ENCODE assay signal across 1 cellular context in the genomic region with DNA sequence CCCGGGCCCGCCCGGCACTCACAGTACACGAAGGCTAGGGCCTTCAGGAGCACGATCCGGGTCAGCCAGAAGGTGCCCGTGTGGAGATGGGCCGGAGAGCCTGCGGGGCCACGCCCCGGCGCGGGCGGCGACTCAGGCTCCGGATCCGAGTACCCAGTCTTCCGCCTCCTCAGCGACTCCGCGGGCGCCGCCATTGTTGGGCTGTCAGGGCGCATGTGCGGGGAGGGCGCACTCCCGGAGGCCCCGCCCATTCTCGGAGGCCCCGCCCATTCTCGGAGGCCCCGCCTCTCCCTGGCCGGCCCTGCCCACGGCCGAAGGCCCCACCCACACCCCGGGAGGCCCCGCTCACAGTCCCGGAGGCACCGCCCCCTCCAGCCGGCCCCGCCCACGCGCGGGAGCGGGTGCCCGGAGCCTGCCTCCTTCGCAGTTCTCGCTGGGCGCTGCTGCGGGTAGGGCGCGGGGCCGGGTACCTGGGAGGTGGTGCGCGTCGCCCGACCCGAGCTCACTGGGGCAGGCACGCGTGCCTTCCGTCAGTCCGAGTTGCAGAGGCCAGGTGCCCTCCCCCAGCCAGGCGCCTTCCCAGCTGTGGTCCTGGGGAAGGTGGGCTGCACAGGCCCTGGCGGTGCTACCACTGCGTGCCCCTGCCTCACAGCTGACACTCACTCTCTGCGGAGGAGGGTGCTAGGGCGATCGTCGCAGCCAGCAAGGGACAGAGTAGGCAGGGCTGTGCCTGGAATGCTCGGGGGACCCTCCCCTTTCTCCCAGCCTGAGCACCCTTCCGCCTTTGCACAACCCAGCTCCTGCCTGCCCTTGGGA.
TF ChIP-seq lines count a peak whose summit lies in the region.

A gene (minus strand): TSS at position 219 of the 816 bp plus-strand sequence. CDS start 4 bp downstream, at position 215.

TF ChIP-seq in K562, 482 proteins besides CTCF, POLR2A, EP300 and RAD21 (continued from another document):
- TF ChIP-seq, protein P1, sequence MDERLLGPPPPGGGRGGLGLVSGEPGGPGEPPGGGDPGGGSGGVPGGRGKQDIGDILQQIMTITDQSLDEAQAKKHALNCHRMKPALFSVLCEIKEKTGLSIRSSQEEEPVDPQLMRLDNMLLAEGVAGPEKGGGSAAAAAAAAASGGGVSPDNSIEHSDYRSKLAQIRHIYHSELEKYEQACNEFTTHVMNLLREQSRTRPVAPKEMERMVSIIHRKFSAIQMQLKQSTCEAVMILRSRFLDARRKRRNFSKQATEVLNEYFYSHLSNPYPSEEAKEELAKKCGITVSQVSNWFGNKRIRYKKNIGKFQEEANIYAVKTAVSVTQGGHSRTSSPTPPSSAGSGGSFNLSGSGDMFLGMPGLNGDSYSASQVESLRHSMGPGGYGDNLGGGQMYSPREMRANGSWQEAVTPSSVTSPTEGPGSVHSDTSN (CRISPR knock-in tag; IDR thresholded peaks at IDR 0.05; ENCODE audit: low read depth): no peak
- TF ChIP-seq, protein P1 (tag; conservative IDR thresholded peaks at IDR 0.05; ENCODE audit: low read depth): no peak
- TF ChIP-seq KDM5B (IDR thresholded peaks at IDR 0.05; ENCODE audit: insufficient replicate concordance, low read depth, low read length): peak; percentile 82
- TF ChIP-seq, protein P2, sequence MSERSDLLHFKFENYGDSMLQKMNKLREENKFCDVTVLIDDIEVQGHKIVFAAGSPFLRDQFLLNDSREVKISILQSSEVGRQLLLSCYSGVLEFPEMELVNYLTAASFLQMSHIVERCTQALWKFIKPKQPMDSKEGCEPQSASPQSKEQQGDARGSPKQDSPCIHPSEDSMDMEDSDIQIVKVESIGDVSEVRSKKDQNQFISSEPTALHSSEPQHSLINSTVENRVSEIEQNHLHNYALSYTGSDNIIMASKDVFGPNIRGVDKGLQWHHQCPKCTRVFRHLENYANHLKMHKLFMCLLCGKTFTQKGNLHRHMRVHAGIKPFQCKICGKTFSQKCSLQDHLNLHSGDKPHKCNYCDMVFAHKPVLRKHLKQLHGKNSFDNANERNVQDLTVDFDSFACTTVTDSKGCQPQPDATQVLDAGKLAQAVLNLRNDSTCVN (CRISPR knock-in tag; IDR thresholded peaks at IDR 0.05): no peak
- TF ChIP-seq, protein P3, sequence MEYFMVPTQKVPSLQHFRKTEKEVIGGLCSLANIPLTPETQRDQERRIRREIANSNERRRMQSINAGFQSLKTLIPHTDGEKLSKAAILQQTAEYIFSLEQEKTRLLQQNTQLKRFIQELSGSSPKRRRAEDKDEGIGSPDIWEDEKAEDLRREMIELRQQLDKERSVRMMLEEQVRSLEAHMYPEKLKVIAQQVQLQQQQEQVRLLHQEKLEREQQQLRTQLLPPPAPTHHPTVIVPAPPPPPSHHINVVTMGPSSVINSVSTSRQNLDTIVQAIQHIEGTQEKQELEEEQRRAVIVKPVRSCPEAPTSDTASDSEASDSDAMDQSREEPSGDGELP (CRISPR knock-in tag; IDR thresholded peaks at IDR 0.05; ENCODE audit: borderline replicate concordance): peak; percentile 51; the same call in 1 of the 2 replicates
- peak in 1 of 2 experiments; percentile 60; a peak in 1 of 4 replicates for TF ChIP-seq SRF (CRISPR knock-in tag; IDR thresholded peaks at IDR 0.05)
- peak; percentile 79 for TF ChIP-seq L3MBTL2 (IDR thresholded peaks at IDR 0.05)
- TF ChIP-seq MAZ (CRISPR knock-in tag; conservative IDR thresholded peaks at IDR 0.05 in 1 of 2, IDR thresholded peaks at IDR 0.05 in 1 of 2): peak; percentile 74 to 81; a peak in 3 of 4 replicates
- no peak for TF ChIP-seq SPI1 (IDR thresholded peaks at IDR 0.05; ENCODE audit: borderline replicate concordance, low read depth, low read length)
- TF ChIP-seq, protein P4, sequence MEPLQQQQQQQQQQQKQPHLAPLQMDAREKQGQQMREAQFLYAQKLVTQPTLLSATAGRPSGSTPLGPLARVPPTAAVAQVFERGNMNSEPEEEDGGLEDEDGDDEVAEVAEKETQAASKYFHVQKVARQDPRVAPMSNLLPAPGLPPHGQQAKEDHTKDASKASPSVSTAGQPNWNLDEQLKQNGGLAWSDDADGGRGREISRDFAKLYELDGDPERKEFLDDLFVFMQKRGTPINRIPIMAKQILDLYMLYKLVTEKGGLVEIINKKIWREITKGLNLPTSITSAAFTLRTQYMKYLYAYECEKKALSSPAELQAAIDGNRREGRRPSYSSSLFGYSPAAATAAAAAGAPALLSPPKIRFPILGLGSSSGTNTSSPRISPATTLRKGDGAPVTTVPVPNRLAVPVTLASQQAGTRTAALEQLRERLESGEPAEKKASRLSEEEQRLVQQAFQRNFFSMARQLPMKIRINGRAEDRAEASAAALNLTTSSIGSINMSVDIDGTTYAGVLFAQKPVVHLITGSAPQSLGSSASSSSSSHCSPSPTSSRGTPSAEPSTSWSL (CRISPR knock-in tag; IDR thresholded peaks at IDR 0.05; ENCODE audit: borderline replicate concordance): 0 out of 2 replicates have a peak, but pooled peaks have one; percentile 47
- no peak for TF ChIP-seq ZNF23 (CRISPR knock-in tag; IDR thresholded peaks at IDR 0.05)
- TF ChIP-seq MEIS2 (IDR thresholded peaks at IDR 0.05; ENCODE audit: partially characterized antibody): peak; percentile 79
